Comparison of ENCODE assay signal across 18 cellular contexts in the genomic region with DNA sequence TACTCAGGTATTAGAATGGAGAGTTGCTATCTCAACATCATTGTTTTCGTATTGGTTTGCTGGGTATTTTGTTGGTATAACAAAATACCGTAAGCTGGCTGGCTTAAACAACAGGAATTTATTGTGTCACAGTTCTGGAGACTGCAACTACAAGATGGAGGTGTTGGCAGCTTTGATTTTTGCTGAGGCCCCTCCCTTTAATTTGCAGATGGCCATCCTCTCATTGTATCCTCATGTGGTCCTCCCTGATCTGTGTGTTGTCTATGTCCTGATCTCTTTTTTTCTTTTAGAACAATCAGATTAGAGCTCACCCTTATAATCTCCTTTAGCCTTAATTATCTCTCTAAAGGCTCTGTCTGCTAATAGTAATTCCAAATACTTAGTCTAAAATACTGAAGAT.
DNase-seq lines count a peak whose midpoint lies in the region; ATAC-seq and TF ChIP-seq lines count a peak whose summit lies in the region.
"Had no signal": no experiment of that assay in that cellular context is flagged by ENCODE, and none has a peak within 500 bp of the region (broad histone marks: within the 10 kb centered on the region; RNA-seq: fewer than 3 reads in every experiment).

No MANE protein-coding gene starts in this region.

- peak overlapping the region; percentile 48 for H3K27ac ChIP-seq in WERI-Rb-1
- no peak overlapping the region for H3K27ac ChIP-seq in brain microvascular endothelial cell
- H3K27ac ChIP-seq in tibial nerve = no peak overlapping the region

- 81% methylated on average over 2 of the region's 2 CpGs for WGBS in tibial nerve, 2 donors

- DNase-seq in AG10803 (ENCODE audit: low read depth) = peak; percentile 4
- peak; percentile 0 for DNase-seq in EH (ENCODE audit: low read depth)
- peak; percentile 74 for DNase-seq in WERI-Rb-1
- peak; percentile 25 for DNase-seq in brain microvascular endothelial cell
- DNase-seq in activated gamma-delta T cell treated with Interleukin-2 at 50 U/mL for 16 hours = no peak
- no peak for DNase-seq in tibial nerve (ENCODE audit: low spot score in 2 of 2)
- no peak for DNase-seq in SIG-M5 (lab: John Stamatoyannopoulos, UW)
- DNase-seq: 8988T; C1 segment of cervical spinal cord; CD4-positive, CD25-positive, alpha-beta regulatory T cell; CD8-positive, alpha-beta memory T cell; COR-L47; DMS153; DMS79; GF-D8; H9 had no signal

- TF ChIP-seq CTCF in AG10803 (conservative IDR thresholded peaks at IDR 0.05; ENCODE audit: low read length) = no peak
- no peak for TF ChIP-seq CTCF in WERI-Rb-1 (IDR thresholded peaks at IDR 0.05; ENCODE audit: low read depth, low read length)
- no peak for TF ChIP-seq CTCF in brain microvascular endothelial cell (IDR thresholded peaks at IDR 0.05; ENCODE audit: low read depth, low read length, missing control alignments)
- no peak for TF ChIP-seq CTCF in tibial nerve (IDR thresholded peaks at IDR 0.05)

- TF ChIP-seq POLR2A in tibial nerve (IDR thresholded peaks at IDR 0.05) = no peak

- H3K4me3 ChIP-seq in AG10803 (ENCODE audit: low read length) (no peak overlapping the region), WERI-Rb-1 (ENCODE audit: low read depth, low read length) (no peak overlapping the region), brain microvascular endothelial cell (ENCODE audit: low read depth, low read length) (no peak overlapping the region), tibial nerve (no peak overlapping the region)
- H3K4me3 ChIP-seq: GM12878 had no signal

- no peaks in the 10 kb centered on the region for H3K9me3 ChIP-seq in WERI-Rb-1 (ENCODE audit: severe bottlenecking)
- H3K9me3 ChIP-seq in tibial nerve = no peaks in the 10 kb centered on the region

- H3K4me1 ChIP-seq in tibial nerve = no peaks in the 10 kb centered on the region

- no peaks in the 10 kb centered on the region for H3K27me3 ChIP-seq in WERI-Rb-1 (ENCODE audit: insufficient read depth, low read depth, severe bottlenecking)
- H3K27me3 ChIP-seq in brain microvascular endothelial cell (replicated peaks) = no peaks in the 10 kb centered on the region
- H3K27me3 ChIP-seq in tibial nerve = no peaks in the 10 kb centered on the region

- no peak for TF ChIP-seq EP300 in tibial nerve (IDR thresholded peaks at IDR 0.05)

- no peak for ATAC-seq in GM21723 (IDR thresholded peaks at IDR 0.05; ENCODE audit: unreplicated experiment)
- ATAC-seq: GM12878 had no signal

- no peaks in the 10 kb centered on the region for H3K36me3 ChIP-seq in WERI-Rb-1
- no peaks in the 10 kb centered on the region for H3K36me3 ChIP-seq in brain microvascular endothelial cell (replicated peaks)
- H3K36me3 ChIP-seq in tibial nerve = no peaks in the 10 kb centered on the region

- in situ Hi-C loops in brain microvascular endothelial cell (cut with HindIII; ENCODE audit: low pct_ligation_motif_present, low sequenced_read_pairs) = no loop called here

Comparison
In these comparisons a context has a peak if more than half of its experiments do, and no peak if none do; other contexts are left out.
1. DNase-seq: peak in AG10803 (single experiment), EH (single experiment), WERI-Rb-1 (single experiment) and brain microvascular endothelial cell (single experiment); none in activated gamma-delta T cell treated with Interleukin-2 at 50 U/mL for 16 hours (single experiment), tibial nerve (0 of 2) and SIG-M5 (single experiment).